Comparison of ENCODE assay signal across 10 cellular contexts in the genomic region with DNA sequence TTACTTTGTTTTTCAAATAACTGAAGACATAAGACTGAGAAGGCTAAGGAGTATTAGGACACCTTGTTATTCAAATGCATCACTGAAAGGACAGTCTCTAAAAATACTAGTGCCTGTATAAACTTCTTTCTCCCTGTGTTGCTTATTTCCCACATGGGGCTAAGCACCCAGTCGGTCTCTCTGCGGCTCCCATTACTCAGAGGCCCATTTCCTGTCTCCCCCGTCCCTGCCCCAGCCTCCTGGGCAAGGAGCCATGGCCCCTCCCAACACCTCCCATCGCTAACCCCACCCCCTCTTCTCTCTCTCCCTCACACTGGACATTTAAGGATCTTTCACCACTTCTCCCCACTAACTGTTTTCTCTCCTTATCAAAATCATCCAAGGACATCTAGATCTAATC.
DNase-seq lines count a peak whose midpoint lies in the region; ATAC-seq and TF ChIP-seq lines count a peak whose summit lies in the region.
"Had no signal": no experiment of that assay in that cellular context is flagged by ENCODE, and none has a peak within 500 bp of the region (broad histone marks: within the 10 kb centered on the region; RNA-seq: fewer than 3 reads in every experiment).

No MANE protein-coding gene starts in this region.

- peaks cover 55% of the 10 kb centered on the region for H3K4me1 ChIP-seq in OCI-LY1 (ENCODE audit: insufficient read depth, low read length, severe bottlenecking)
- H3K4me1 ChIP-seq in stomach: peaks cover 0 to 35% (median 8%) of the 10 kb centered on the region in 4 donors

- H3K36me3 ChIP-seq in OCI-LY1 (ENCODE audit: insufficient read depth, low read length) (peaks cover 15% of the 10 kb centered on the region; the same call in 1 of the 2 replicates), stomach (no peaks in the 10 kb centered on the region)
- H3K36me3 ChIP-seq: tibial nerve had no signal

- no peak for ATAC-seq in GM18517 (IDR thresholded peaks at IDR 0.05; ENCODE audit: unreplicated experiment)

- peak; percentile 10 for DNase-seq in NCI-H748 (lab: John Stamatoyannopoulos, UW; ENCODE audit: unreplicated experiment)
- DNase-seq in NCI-H748 treated with DMSO at 0.1 percent for 48 hours (lab: John Stamatoyannopoulos, UW): no peak
- peak; percentile 77 to 81 for DNase-seq in foreskin fibroblast
- DNase-seq in stomach: no peak
- DNase-seq in cortex of kidney (lab: John Stamatoyannopoulos, UW): no peak
- no peak for DNase-seq in retina
- DNase-seq: NCI-H774 had no signal

- H3K9me3 ChIP-seq in OCI-LY1 (ENCODE audit: low read length) (no peaks in the 10 kb centered on the region), stomach (no peaks in the 10 kb centered on the region)
- H3K9me3 ChIP-seq: tibial nerve had no signal

- no peak for TF ChIP-seq CTCF in OCI-LY1 (IDR thresholded peaks at IDR 0.05; ENCODE audit: low read length)
- TF ChIP-seq CTCF in foreskin fibroblast (IDR thresholded peaks at IDR 0.05; ENCODE audit: low read depth, low read length): no peak
- no peak for TF ChIP-seq CTCF in stomach (IDR thresholded peaks at IDR 0.05)

- peaks cover 20% of the 10 kb centered on the region for H3K79me2 ChIP-seq in OCI-LY1 (ENCODE audit: insufficient read depth, low read length)

- H3K9me2 ChIP-seq in OCI-LY1 (ENCODE audit: low read depth, low read length): no peaks in the 10 kb centered on the region

- no peak overlapping the region for H3K4me3 ChIP-seq in OCI-LY1 (ENCODE audit: low read depth, low read length, poor library complexity, severe bottlenecking)
- no peak overlapping the region for H3K4me3 ChIP-seq in foreskin fibroblast (ENCODE audit: low read depth in 1 of 2, low read length in 2 of 2)
- H3K4me3 ChIP-seq in stomach: no peak overlapping the region
- H3K4me3 ChIP-seq: tibial nerve had no signal

- peak overlapping the region; percentile 57 for H3K27ac ChIP-seq in OCI-LY1 (ENCODE audit: low read depth, low read length, poor library complexity, severe bottlenecking)
- H3K27ac ChIP-seq in stomach: peak overlapping the region in 3 of 5 donors; percentile 17 to 41 (median 29)

- intact Hi-C loops in stomach (cut with DNase I; ENCODE audit: low total_unique reads): no loop called here

- H2AFZ ChIP-seq in OCI-LY1 (ENCODE audit: low read length): no peak overlapping the region

- no peaks in the 10 kb centered on the region for H3K27me3 ChIP-seq in OCI-LY1 (ENCODE audit: insufficient read depth, low read length)
- H3K27me3 ChIP-seq in stomach: peaks cover 0 to 5% (median 0%) of the 10 kb centered on the region in 3 donors
- H3K27me3 ChIP-seq: tibial nerve had no signal

- no peak for TF ChIP-seq EP300 in stomach (IDR thresholded peaks at IDR 0.05)

- WGBS in stomach, 5 donors: 9 to 18% (median 14%) methylated on average over 4 of the region's 4 CpGs

- no peak overlapping the region; the same call in 1 of the 2 replicates for H3K9ac ChIP-seq in OCI-LY1 (ENCODE audit: low read length)

- H4K20me1 ChIP-seq in OCI-LY1 (ENCODE audit: insufficient read depth, low read length): no peaks in the 10 kb centered on the region

- no peak for TF ChIP-seq POLR2A in stomach (IDR thresholded peaks at IDR 0.05)

- H3K4me2 ChIP-seq in OCI-LY1 (ENCODE audit: low read length): peak overlapping the region; percentile 22; the same call in 1 of the 2 replicates

- H3F3A ChIP-seq in OCI-LY1 (ENCODE audit: insufficient read depth, low read length): no peaks in the 10 kb centered on the region

Comparison
In these comparisons a context has a peak if more than half of its experiments do, and no peak if none do; other contexts are left out.
1. DNase-seq: peak in NCI-H748 (single experiment) and foreskin fibroblast (2 of 2); none in NCI-H748 treated with DMSO at 0.1 percent for 48 hours (single experiment), stomach (single experiment), cortex of kidney (single experiment) and retina (single experiment).